ENCODE assay signal across 10 cellular contexts in the genomic region with DNA sequence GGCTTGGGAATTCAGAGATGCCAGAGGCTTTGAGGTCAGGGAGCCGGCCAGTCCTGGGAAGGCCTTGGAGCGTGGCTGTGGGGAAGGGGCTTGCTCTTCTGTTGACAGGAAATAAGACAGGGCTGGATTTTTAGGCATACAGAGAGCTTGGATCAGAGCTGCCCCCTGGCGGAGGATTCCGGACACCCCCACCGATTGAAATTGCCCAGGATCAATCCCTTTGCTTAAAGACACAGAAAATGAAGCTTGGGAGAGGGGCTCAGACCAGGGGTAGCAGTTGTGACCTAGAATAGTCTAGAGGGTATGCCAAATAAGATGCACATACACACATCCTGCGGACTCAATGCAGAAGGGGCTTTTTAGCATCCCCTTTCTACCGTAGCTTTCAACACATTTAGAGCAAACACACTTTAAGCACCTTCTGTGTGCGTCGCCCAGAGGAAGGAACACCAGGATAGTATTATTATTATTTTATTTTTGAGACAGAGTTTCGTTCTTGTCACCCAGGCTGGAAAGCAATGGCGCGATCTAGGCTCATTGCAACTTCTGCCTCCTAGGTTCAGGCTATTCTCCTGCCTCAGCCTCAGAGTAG. TPM values are rescaled to one million over a fixed set of nuclear protein-coding genes. Genes with fewer than 3 reads are reported as not detected.
A peak's percentile ranks its signal among the peaks of the same experiment; 100 is the strongest.
DNase-seq lines count a peak whose midpoint lies in the region; ATAC-seq and TF ChIP-seq lines count a peak whose summit lies in the region.
"Had no signal": no experiment of that assay in that cellular context is flagged by ENCODE, and none has a peak within 500 bp of the region (broad histone marks: within the 10 kb centered on the region; RNA-seq: fewer than 3 reads in every experiment).

No MANE protein-coding gene starts in this region.

- H3K4me2 ChIP-seq in mammary epithelial cell (ENCODE audit: insufficient read depth, low read depth, low read length) = no peak overlapping the region

- peak; percentile 89 for TF ChIP-seq CTCF in WERI-Rb-1 (IDR thresholded peaks at IDR 0.05; ENCODE audit: low read depth, low read length)
- peak; percentile 82 for TF ChIP-seq CTCF in mammary epithelial cell (conservative IDR thresholded peaks at IDR 0.05 in 1 of 2, IDR thresholded peaks at IDR 0.05 in 1 of 2; ENCODE audit: extremely low read depth in 1 of 2, insufficient read depth in 1 of 2, low read depth in 1 of 2, low read length in 2 of 2)

- H2AFZ ChIP-seq in mammary epithelial cell (ENCODE audit: low read depth, low read length) = peak overlapping the region; percentile 38

- H3K36me3 ChIP-seq in WERI-Rb-1 (peaks cover 31% of the 10 kb centered on the region), mammary epithelial cell (ENCODE audit: insufficient read depth, low read length) (no peaks in the 10 kb centered on the region)

- H3K9me3 ChIP-seq in WERI-Rb-1 (ENCODE audit: severe bottlenecking) (no peaks in the 10 kb centered on the region), mammary epithelial cell (replicated peaks; ENCODE audit: insufficient read depth, low read length) (no peaks in the 10 kb centered on the region)

- WGBS in mammary epithelial cell (ENCODE audit: low coverage, missing lambda C conversion rate) = 27% methylated on average over 10 of the region's 12 CpGs

- peak overlapping the region; percentile 89 for H3K4me3 Mint-ChIP-seq in memory B cell
- H3K4me3 Mint-ChIP-seq in stimulated activated memory B cell treated with anti-CD40 and anti-IgM and Interleukin-4, amounts not matched to agents 10 μg/mL and 1 μg/mL and 100 μg/mL, for 72 hours = no peak overlapping the region

- CTCF ChIA-PET in mammary epithelial cell (lab: Charles Lee; ENCODE audit: low non-redundant PET) = interaction anchor here (0.5 to 1.7 kb wide), 11 partner anchors 13 to 1464 kb away, joined by 3 to 11 read pairs (median 4); partner anchors contain the start of gene BBLN

- H3K27me3 ChIP-seq in WERI-Rb-1 (ENCODE audit: insufficient read depth, low read depth, severe bottlenecking) = peaks cover 3% of the 10 kb centered on the region
- H3K27me3 ChIP-seq in mammary epithelial cell (ENCODE audit: insufficient read depth, low read length) = no peaks in the 10 kb centered on the region

- in situ Hi-C loops in mammary epithelial cell (cut with MboI; ENCODE audit: low sequenced_read_pairs in 2 of 2) = loop anchor here (5.0 to 25.0 kb wide), 2 partner anchors 287 to 487 kb away; no protein-coding TSS in a partner anchor

- no TSS peak for BruUV-seq in mammary epithelial cell (replicated peaks; lab: Mats Ljungman, UMichigan)

- dilution Hi-C loops in mammary epithelial cell (cut with HindIII; ENCODE audit: low sequenced_read_pairs) = loop anchor here (5.0 to 25.0 kb wide), 3 partner anchors 102 to 287 kb away; no protein-coding TSS in a partner anchor

- peak overlapping the region; percentile 91 for H3K27ac Mint-ChIP-seq in memory B cell
- H3K27ac Mint-ChIP-seq in stimulated activated memory B cell treated with anti-CD40 and anti-IgM and Interleukin-4, amounts not matched to agents 10 μg/mL and 1 μg/mL and 100 μg/mL, for 72 hours = peak overlapping the region; percentile 96

- no peak overlapping the region for H3K27ac ChIP-seq in WERI-Rb-1
- H3K27ac ChIP-seq in mammary epithelial cell (ENCODE audit: insufficient read depth, low read depth, low read length) = no peak overlapping the region

- intact Hi-C loops in mammary epithelial cell (cut with micrococcal nuclease) = loop anchor here (1.0 kb wide), 1 partner anchor 13 kb away; no protein-coding TSS in a partner anchor

- peak; percentile 57 for DNase-seq in NCI-H1436 (lab: John Stamatoyannopoulos, UW)
- no peak for DNase-seq in NCI-H1436 treated with DMSO at 0.1 percent for 48 hours (lab: John Stamatoyannopoulos, UW)
- DNase-seq in NCI-H128 (lab: John Stamatoyannopoulos, UW; ENCODE audit: unreplicated experiment) = peak; percentile 16
- peak; percentile 84 for DNase-seq in WERI-Rb-1
- no peak for DNase-seq in mammary epithelial cell
- peak; percentile 60 to 69 for DNase-seq in memory B cell (ENCODE audit: low spot score in 2 of 2)

- H3K9me3 Mint-ChIP-seq in memory B cell = no peaks in the 10 kb centered on the region
- H3K9me3 Mint-ChIP-seq in stimulated activated memory B cell treated with anti-CD40 and anti-IgM and Interleukin-4, amounts not matched to agents 10 μg/mL and 1 μg/mL and 100 μg/mL, for 72 hours = no peaks in the 10 kb centered on the region

- ATAC-seq in memory B cell (ENCODE audit: low read depth) (no peak), HG03159 (IDR thresholded peaks at IDR 0.05; ENCODE audit: unreplicated experiment) (no peak)
- ATAC-seq in stimulated activated memory B cell treated with anti-CD40 and anti-IgM and Interleukin-4, amounts not matched to agents 10 μg/mL and 1 μg/mL and 100 μg/mL, for 72 hours = no peak

- peaks cover 33% of the 10 kb centered on the region for H3K79me2 ChIP-seq in mammary epithelial cell (ENCODE audit: insufficient read depth, low read length)

- H3K4me3 ChIP-seq in WERI-Rb-1 (ENCODE audit: low read depth, low read length) = no peak overlapping the region
- no peak overlapping the region for H3K4me3 ChIP-seq in mammary epithelial cell (replicated peaks in 1 of 3; ENCODE audit: insufficient read depth in 1 of 3, low read depth in 2 of 3, low read length in 3 of 3)

- H4K20me1 ChIP-seq in mammary epithelial cell (ENCODE audit: insufficient read depth, low read length) = no peaks in the 10 kb centered on the region

- H3K9ac ChIP-seq in mammary epithelial cell (ENCODE audit: insufficient read depth, low read length) = no peak overlapping the region

- H3K36me3 Mint-ChIP-seq in memory B cell = no peaks in the 10 kb centered on the region
- H3K36me3 Mint-ChIP-seq in stimulated activated memory B cell treated with anti-CD40 and anti-IgM and Interleukin-4, amounts not matched to agents 10 μg/mL and 1 μg/mL and 100 μg/mL, for 72 hours = no peaks in the 10 kb centered on the region

- peaks cover 24% of the 10 kb centered on the region for H3K4me1 ChIP-seq in mammary epithelial cell (ENCODE audit: insufficient read depth, low read length)

- H3K4me1 Mint-ChIP-seq in memory B cell = peaks cover 24% of the 10 kb centered on the region
- peaks cover 48% of the 10 kb centered on the region for H3K4me1 Mint-ChIP-seq in stimulated activated memory B cell treated with anti-CD40 and anti-IgM and Interleukin-4, amounts not matched to agents 10 μg/mL and 1 μg/mL and 100 μg/mL, for 72 hours

- H3K27me3 Mint-ChIP-seq in memory B cell = peaks cover 6% of the 10 kb centered on the region
- H3K27me3 Mint-ChIP-seq in stimulated activated memory B cell treated with anti-CD40 and anti-IgM and Interleukin-4, amounts not matched to agents 10 μg/mL and 1 μg/mL and 100 μg/mL, for 72 hours = peaks cover 32% of the 10 kb centered on the region

RNA-seq across cellular contexts. Expression of gene NTMT1, which starts 1.7 kb away (rescaled TPM):
- 10 to 100 TPM; 15.0 to 44.6 TPM for total RNA-seq in mammary epithelial cell
- polyA plus RNA-seq in mammary epithelial cell = 59.9 TPM
- polyA minus RNA-seq in mammary epithelial cell = 49.3 TPM

RNA-seq across cellular contexts. Expression of gene C9orf50, which starts 3.4 kb away (rescaled TPM):
- total RNA-seq in mammary epithelial cell = not detected
- polyA plus RNA-seq in mammary epithelial cell = not detected
- not detected for polyA minus RNA-seq in mammary epithelial cell
- total RNA-seq: Daoy, glomerular endothelial cell had no signal

RNA-seq across cellular contexts. Expression of gene ASB6, which starts 17.7 kb away (rescaled TPM):
- total RNA-seq in mammary epithelial cell = 10 to 100 TPM; 21.4 to 28.2 TPM
- polyA plus RNA-seq in mammary epithelial cell = 25.2 TPM
- polyA minus RNA-seq in mammary epithelial cell = 8.7 TPM

RNA-seq across cellular contexts. Expression of gene PRRX2, which starts 41.2 kb away (rescaled TPM):
- total RNA-seq in mammary epithelial cell = under 1 TPM in 1 of 2 donors, not detected in 1; 0.33 TPM
- polyA plus RNA-seq in mammary epithelial cell = not detected
- polyA minus RNA-seq in mammary epithelial cell = not detected
- total RNA-seq: glomerular endothelial cell had no signal

Comparison
In these comparisons a context has a peak if more than half of its experiments do, and no peak if none do; other contexts are left out.
1. DNase-seq: peak in NCI-H1436 (single experiment), NCI-H128 (single experiment), WERI-Rb-1 (single experiment) and memory B cell (2 of 2); none in NCI-H1436 treated with DMSO at 0.1 percent for 48 hours (single experiment) and mammary epithelial cell (single experiment).